In the genomic region with DNA sequence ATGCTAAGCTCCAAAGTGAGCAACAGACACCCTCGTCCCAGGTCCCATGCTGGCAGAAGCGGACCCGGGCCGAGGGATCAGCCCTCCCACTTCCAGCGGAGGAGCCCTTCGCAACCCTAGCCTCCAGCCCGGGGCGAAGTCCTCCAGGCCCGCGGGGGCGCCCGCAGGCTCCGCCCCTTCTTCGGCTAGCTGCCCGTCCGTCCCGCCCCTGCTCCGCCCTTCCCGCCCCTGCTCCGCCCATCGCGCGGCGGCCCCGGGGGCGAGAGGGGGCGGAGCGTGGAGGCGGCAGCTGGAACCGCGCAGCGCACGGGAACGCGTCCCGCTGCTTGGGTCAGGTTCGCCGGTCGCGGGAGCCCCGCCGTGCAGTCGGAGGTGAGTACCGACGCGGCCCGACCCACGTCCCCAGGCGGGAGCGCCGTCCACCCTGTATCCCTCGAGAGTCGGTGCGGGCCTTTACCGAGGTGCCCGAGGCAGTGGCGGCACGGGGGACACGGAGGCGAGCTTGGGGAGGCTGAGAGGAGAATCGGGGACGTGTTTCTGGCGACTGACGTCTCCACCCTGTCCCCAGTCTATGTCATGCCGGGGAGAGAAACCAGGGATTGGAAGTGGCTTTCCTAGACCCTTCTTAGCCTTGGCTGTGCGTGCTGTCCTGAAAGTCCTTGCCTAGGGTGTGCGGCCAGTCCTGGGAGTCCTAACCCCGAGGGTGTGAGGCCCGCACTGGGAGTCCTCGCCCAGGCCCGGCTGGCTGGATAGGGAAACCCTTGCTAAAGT, we compare ENCODE assay signal across 8 cellular contexts. TPM values are rescaled to one million over a fixed set of nuclear protein-coding genes. Genes with fewer than 3 reads are reported as not detected.
DNase-seq lines count a peak whose midpoint lies in the region; ATAC-seq lines count a peak whose summit lies in the region.

A gene (plus strand): TSS at position 280 of the 771 bp plus-strand sequence. CDS start 20,864 bp downstream, outside the sequence.

- H3K27me3 ChIP-seq in NT2/D1 (ENCODE audit: insufficient read depth, insufficient read length) = peaks cover 36% of the 10 kb centered on the region

- in situ Hi-C loops in endometrial microvascular endothelial cells (cut with HindIII; ENCODE audit: inconsistent ontology term, low pct_unique_long_range_greater_than_20kb, low sequenced_read_pairs) = no loop called here

- peak within 1 kb of the TSS; percentile 81 for H3K4me3 ChIP-seq in NT2/D1 (ENCODE audit: insufficient read length, low read depth)

- ATAC-seq in GM19463 (IDR thresholded peaks at IDR 0.05; ENCODE audit: unreplicated experiment) = peak; percentile 96

- no peaks in the 10 kb centered on the region for H3K4me1 ChIP-seq in NT2/D1 (ENCODE audit: insufficient read depth, insufficient read length)

- peak within 1 kb of the TSS; percentile 95 for H3K9ac ChIP-seq in NT2/D1 (ENCODE audit: insufficient read length, low read depth)

- peak; percentile 70 for DNase-seq in COR-L47 (lab: John Stamatoyannopoulos, UW)
- DNase-seq in HK-2 (ENCODE audit: unreplicated experiment) = peak; percentile 80
- DNase-seq in NT2/D1 (ENCODE audit: low read depth, low spot score) = peak; percentile 76
- DNase-seq in activated CD8-positive, alpha-beta memory T cell treated with anti-CD3 and anti-CD28 coated beads, Interleukin-2, amount 50 U/mL, for 4 hours = peak; percentile 90
- peak; percentile 92 for DNase-seq in midbrain (lab: John Stamatoyannopoulos, UW)
- peak; percentile 79 to 82 for DNase-seq in stimulated activated CD8-positive, alpha-beta memory T cell treated with anti-CD3 and anti-CD28 coated beads, Interleukin-15, amount 100 ng/mL, for 48 hours (ENCODE audit: low read depth in 2 of 2)

- H3K36me3 ChIP-seq in NT2/D1 (ENCODE audit: insufficient read depth, insufficient read length, low read length) = peaks cover 7% of the 10 kb centered on the region

- no peaks in the 10 kb centered on the region for H3K9me3 ChIP-seq in NT2/D1 (ENCODE audit: insufficient read depth, low read length)

RNA-seq across cellular contexts. Expression of the gene that starts here (rescaled TPM):
- total RNA-seq in endometrial microvascular endothelial cells (ENCODE audit: inconsistent ontology term) = 136 TPM

Comparison
In these comparisons a context has a peak if more than half of its experiments do, and no peak if none do; other contexts are left out.
1. Peak in every context shown above with its lines: DNase-seq, ATAC-seq and H3K4me3 ChIP-seq.